ENCODE assay signal across 19 cellular contexts in genomic region chr10:82319046-82319445, GRCh38.
"Had no signal": no experiment of that assay in that cellular context is flagged by ENCODE, and none has a peak within 500 bp of the region (broad histone marks: within the 10 kb centered on the region; RNA-seq: fewer than 3 reads in every experiment).

No MANE protein-coding gene starts in this region.

- H3K27me3 Mint-ChIP-seq: activated naive CD8-positive, alpha-beta T cell treated with anti-CD3 and anti-CD28 coated beads for 36 hours; stimulated activated naive B cell treated with anti-CD40 and anti-IgM and Interleukin-4, amounts not matched to agents 10 μg/mL and 1 μg/mL and 100 μg/mL, for 72 hours had no signal

- H3K27ac ChIP-seq: breast epithelium, esophagus muscularis mucosa, prostate gland, right lobe of liver, spleen, transverse colon had no signal

- H3K4me1 ChIP-seq: breast epithelium, esophagus muscularis mucosa, prostate gland, right lobe of liver, spleen, transverse colon had no signal

- H3K9me3 ChIP-seq: breast epithelium, esophagus muscularis mucosa, mucosa of descending colon, prostate gland, right lobe of liver, spleen, transverse colon had no signal

- DNase-seq: activated CD4-positive, alpha-beta T cell treated with anti-CD3 and anti-CD28 coated beads, Interleukin-2, amount 50 U/mL, for 48 hours; activated CD4-positive, CD25-positive, alpha-beta regulatory T cell treated with anti-CD3 and anti-CD28 coated beads, Interleukin-2, amount 50 U/mL, for 72 hours; activated effector memory CD4-positive, alpha-beta T cell treated with anti-CD3 and anti-CD28 coated beads, Interleukin-2, amount 50 U/mL, for 16 hours; activated naive CD8-positive, alpha-beta T cell treated with anti-CD3 and anti-CD28 coated beads for 36 hours; activated T-cell treated with anti-CD3 and anti-CD28 coated beads, Interleukin-2, amount 50 U/mL, for 4 hours; head of caudate nucleus; mammary epithelial cell; mucosa of descending colon; naive thymus-derived CD8-positive, alpha-beta T cell; nucleus accumbens; right lobe of liver; spleen; stimulated activated CD4-positive, alpha-beta T cell treated with anti-CD3 and anti-CD28 coated beads, Interleukin-1b, Interleukin-23, amount 100 ng/mL, for 48 hours; stimulated activated naive B cell treated with anti-CD40 and anti-IgM and Interleukin-4, amounts not matched to agents 10 μg/mL and 1 μg/mL and 100 μg/mL, for 72 hours; transverse colon had no signal

- ATAC-seq: activated T-cell treated with anti-CD3 and anti-CD28 coated beads, Interleukin-2, amount 50 U/mL, for 4 hours; mucosa of descending colon; naive thymus-derived CD8-positive, alpha-beta T cell; right lobe of liver; stimulated activated naive B cell treated with anti-CD40 and anti-IgM and Interleukin-4, amounts not matched to agents 10 μg/mL and 1 μg/mL and 100 μg/mL, for 72 hours had no signal

- H3K4me3 ChIP-seq: breast epithelium, esophagus muscularis mucosa, mucosa of descending colon, prostate gland, right lobe of liver, spleen, transverse colon had no signal

- H3K36me3 Mint-ChIP-seq: activated naive CD8-positive, alpha-beta T cell treated with anti-CD3 and anti-CD28 coated beads for 36 hours; naive thymus-derived CD8-positive, alpha-beta T cell; stimulated activated naive B cell treated with anti-CD40 and anti-IgM and Interleukin-4, amounts not matched to agents 10 μg/mL and 1 μg/mL and 100 μg/mL, for 72 hours had no signal

- H3K4me1 Mint-ChIP-seq: activated naive CD8-positive, alpha-beta T cell treated with anti-CD3 and anti-CD28 coated beads for 36 hours; naive thymus-derived CD8-positive, alpha-beta T cell; stimulated activated naive B cell treated with anti-CD40 and anti-IgM and Interleukin-4, amounts not matched to agents 10 μg/mL and 1 μg/mL and 100 μg/mL, for 72 hours had no signal

- H3K9me3 Mint-ChIP-seq: activated naive CD8-positive, alpha-beta T cell treated with anti-CD3 and anti-CD28 coated beads for 36 hours had no signal

- H3K27me3 ChIP-seq: breast epithelium, esophagus muscularis mucosa, right lobe of liver, spleen, transverse colon had no signal

- H3K27ac Mint-ChIP-seq: activated naive CD8-positive, alpha-beta T cell treated with anti-CD3 and anti-CD28 coated beads for 36 hours; naive thymus-derived CD8-positive, alpha-beta T cell; stimulated activated naive B cell treated with anti-CD40 and anti-IgM and Interleukin-4, amounts not matched to agents 10 μg/mL and 1 μg/mL and 100 μg/mL, for 72 hours; T-helper 2 cell treated with Interferon-gamma antibody and Interleukin-4, amounts not matched to agents 5 μg/mL and 100 μg/mL, for 36 hours had no signal

- H3K4me3 Mint-ChIP-seq: activated naive CD8-positive, alpha-beta T cell treated with anti-CD3 and anti-CD28 coated beads for 36 hours; activated T-cell treated with anti-CD3 and anti-CD28 coated beads, Interleukin-2, amount 50 U/mL, for 4 hours; naive thymus-derived CD8-positive, alpha-beta T cell; stimulated activated naive B cell treated with anti-CD40 and anti-IgM and Interleukin-4, amounts not matched to agents 10 μg/mL and 1 μg/mL and 100 μg/mL, for 72 hours; T-helper 2 cell treated with Interferon-gamma antibody and Interleukin-4, amounts not matched to agents 5 μg/mL and 100 μg/mL, for 36 hours had no signal

- H3K36me3 ChIP-seq: breast epithelium, esophagus muscularis mucosa, prostate gland, right lobe of liver, spleen, transverse colon had no signal
